21 cellular contexts compared by ENCODE assay signal in genomic region chr6:1075444-1075843, GRCh38.
"Had no signal": no experiment of that assay in that cellular context is flagged by ENCODE, and none has a peak within 500 bp of the region (broad histone marks: within the 10 kb centered on the region; RNA-seq: fewer than 3 reads in every experiment).

No MANE protein-coding gene starts in this region.

- H3K4me1 ChIP-seq: prostate gland, spleen, tibial nerve, uterus had no signal

- DNase-seq: islet precursor cell; left ventricle myocardium inferior; midbrain; mucosa of descending colon; naive thymus-derived CD8-positive, alpha-beta T cell; nucleus accumbens; pancreas; posterior cingulate gyrus; retina; right cardiac atrium; sigmoid colon; small intestine; spleen; stimulated activated CD4-positive, alpha-beta T cell treated with anti-CD3 and anti-CD28 coated beads, Interleukin-4, amount 100 ng/mL, for 4 hours; stimulated activated CD8-positive, alpha-beta memory T cell treated with anti-CD3 and anti-CD28 coated beads, Interleukin-4, amount 100 ng/mL, for 48 hours; stimulated activated naive CD8-positive, alpha-beta T cell treated with anti-CD3 and anti-CD28 coated beads, Interleukin-15, Interleukin-2, amounts not matched to agents 100 U/mL and 50 U/mL, for 24 hours; uterus had no signal

- H3K27ac ChIP-seq: left ventricle myocardium inferior, pancreas, prostate gland, sigmoid colon, spleen, tibial nerve, uterus had no signal

- ATAC-seq: mucosa of descending colon; naive thymus-derived CD8-positive, alpha-beta T cell; pancreas; right cardiac atrium; stimulated activated memory B cell treated with anti-CD40 and anti-IgM and Interleukin-4, amounts not matched to agents 10 μg/mL and 1 μg/mL and 100 μg/mL, for 72 hours; stimulated activated naive CD8-positive, alpha-beta T cell treated with anti-CD3 and anti-CD28 coated beads, Interleukin-15, Interleukin-2, amounts not matched to agents 100 U/mL and 50 U/mL, for 24 hours had no signal

- H3K4me3 ChIP-seq: left ventricle myocardium inferior, lung, mucosa of descending colon, pancreas, prostate gland, sigmoid colon, spleen, tibial nerve, uterus had no signal

- H3K27me3 ChIP-seq: pancreas, sigmoid colon, tibial nerve, uterus had no signal

- H3K9me3 ChIP-seq: left ventricle myocardium inferior, mucosa of descending colon, pancreas, prostate gland, sigmoid colon, spleen, tibial nerve, uterus had no signal

- H3K36me3 ChIP-seq: left ventricle myocardium inferior, pancreas, prostate gland, sigmoid colon, spleen, tibial nerve, uterus had no signal

- FAIRE-seq: pancreas, small intestine had no signal
